ENCODE assay signal across 22 cellular contexts in genomic region chr12:1633459-1633858, GRCh38. TPM values are rescaled to one million over a fixed set of nuclear protein-coding genes. Genes with fewer than 3 reads are reported as not detected.
"Had no signal": no experiment of that assay in that cellular context is flagged by ENCODE, and none has a peak within 500 bp of the region (broad histone marks: within the 10 kb centered on the region; RNA-seq: fewer than 3 reads in every experiment).

No MANE protein-coding gene starts in this region.

- H3K36me3 Mint-ChIP-seq: activated CD8-positive, alpha-beta memory T cell treated with anti-CD3 and anti-CD28 coated beads, Interleukin-2, amount 10 ng/mL, durations not matched to agents 7 days and 5 days; memory B cell; natural killer cell had no signal

- H3K4me3 Mint-ChIP-seq: activated CD8-positive, alpha-beta memory T cell treated with anti-CD3 and anti-CD28 coated beads, Interleukin-2, amount 10 ng/mL, durations not matched to agents 7 days and 5 days; activated naive CD4-positive, alpha-beta T cell treated with anti-CD3 and anti-CD28 coated beads for 36 hours; memory B cell; natural killer cell; stimulated activated naive CD8-positive, alpha-beta T cell treated with anti-CD3 and anti-CD28 coated beads, Interleukin-15, amount 100 ng/mL, for 72 hours had no signal

- H3K9me3 ChIP-seq: left lung, psoas muscle, right lobe of liver, spleen, testis, upper lobe of left lung had no signal

- H3K9me3 Mint-ChIP-seq: activated naive CD4-positive, alpha-beta T cell treated with anti-CD3 and anti-CD28 coated beads for 36 hours; activated T-helper 2 cell treated with anti-CD3 and anti-CD28 coated beads, Interferon-gamma antibody, Interleukin-2, Interleukin-4, amounts not matched to agents 10 μg/mL and 5 μg/mL and 100 μg/mL, durations not matched to agents 14 hours and 24 hours and 36 hours; memory B cell; natural killer cell; stimulated activated naive CD8-positive, alpha-beta T cell treated with anti-CD3 and anti-CD28 coated beads, Interleukin-15, amount 100 ng/mL, for 72 hours had no signal

- H3K36me3 ChIP-seq: left lung, right lobe of liver, spleen, upper lobe of left lung had no signal

- ATAC-seq: activated CD8-positive, alpha-beta memory T cell treated with anti-CD3 and anti-CD28 coated beads, Interleukin-2, amount 10 ng/mL, durations not matched to agents 7 days and 5 days; left lung; natural killer cell; psoas muscle; stimulated activated naive CD8-positive, alpha-beta T cell treated with anti-CD3 and anti-CD28 coated beads, Interleukin-15, amount 100 ng/mL, for 72 hours had no signal

- H3K4me3 ChIP-seq: cardiac muscle cell, left lung, psoas muscle, spleen, testis, upper lobe of left lung had no signal

- H3K27ac Mint-ChIP-seq: activated CD8-positive, alpha-beta memory T cell treated with anti-CD3 and anti-CD28 coated beads, Interleukin-2, amount 10 ng/mL, durations not matched to agents 7 days and 5 days; activated naive CD4-positive, alpha-beta T cell treated with anti-CD3 and anti-CD28 coated beads for 36 hours; activated T-helper 2 cell treated with anti-CD3 and anti-CD28 coated beads, Interferon-gamma antibody, Interleukin-2, Interleukin-4, amounts not matched to agents 10 μg/mL and 5 μg/mL and 100 μg/mL, durations not matched to agents 14 hours and 24 hours and 36 hours; memory B cell; natural killer cell; stimulated activated naive CD8-positive, alpha-beta T cell treated with anti-CD3 and anti-CD28 coated beads, Interleukin-15, amount 100 ng/mL, for 72 hours had no signal

- H3K27me3 ChIP-seq: right lobe of liver, testis had no signal

- H3K27ac ChIP-seq: cardiac muscle cell, left lung, psoas muscle, spleen, testis, upper lobe of left lung had no signal

- DNase-seq: activated CD4-positive, alpha-beta T cell treated with anti-CD3 and anti-CD28 coated beads, Interleukin-2, amount 50 U/mL, for 48 hours; activated CD4-positive, CD25-positive, alpha-beta regulatory T cell treated with anti-CD3 and anti-CD28 coated beads, Interleukin-2, amount 50 U/mL, for 72 hours; activated CD8-positive, alpha-beta memory T cell treated with anti-CD3 and anti-CD28 coated beads, Interleukin-2, amount 10 ng/mL, durations not matched to agents 7 days and 5 days; activated naive CD4-positive, alpha-beta T cell treated with anti-CD3 and anti-CD28 coated beads for 36 hours; activated T-cell treated with anti-CD3 and anti-CD28 coated beads, Interleukin-2, amount 50 U/mL, for 1 hour; hippocampal formation; kidney; left lung; natural killer cell; occipital lobe; psoas muscle; spleen; stimulated activated CD4-positive, alpha-beta T cell treated with anti-CD3 and anti-CD28 coated beads, Interleukin-1b, Interleukin-23, amount 100 ng/mL, for 48 hours; stimulated activated naive CD8-positive, alpha-beta T cell treated with anti-CD3 and anti-CD28 coated beads, Interleukin-15, amount 100 ng/mL, for 72 hours; T-helper 1 cell; T1000; testis; upper lobe of left lung had no signal

RNA-seq across cellular contexts. Expression of gene WNT5B, which starts 4.4 kb away (rescaled TPM):
- total RNA-seq: activated naive CD4-positive, alpha-beta T cell treated with anti-CD3 and anti-CD28 coated beads for 36 hours; natural killer cell had no signal
